Comparison of ENCODE assay signal across 1 cellular context in genomic region chr2:239256297-239256696, GRCh38.
TF ChIP-seq lines count a peak whose summit lies in the region.

No MANE protein-coding gene starts in this region.

TF ChIP-seq in SK-N-SH treated with all-trans-retinoic acid at 6 μM for 48 hours, 23 proteins besides CTCF, POLR2A, EP300 and RAD21 (continued from another document):
- no peak for TF ChIP-seq ZNF70 (CRISPR knock-in tag; IDR thresholded peaks at IDR 0.05)
- TF ChIP-seq ZNF8 (CRISPR knock-in tag; IDR thresholded peaks at IDR 0.05) = no peak
- TF ChIP-seq CREB5 (CRISPR knock-in tag; IDR thresholded peaks at IDR 0.05; ENCODE audit: low read depth) = no peak
- TF ChIP-seq ISL1 (CRISPR knock-in tag; IDR thresholded peaks at IDR 0.05) = no peak
- no peak for TF ChIP-seq TOX (CRISPR knock-in tag; IDR thresholded peaks at IDR 0.05; ENCODE audit: borderline replicate concordance)
- TF ChIP-seq TCF4 (CRISPR knock-in tag; IDR thresholded peaks at IDR 0.05; ENCODE audit: borderline replicate concordance) = no peak
